16 cellular contexts compared by ENCODE assay signal in genomic region chr12:116659771-116660481, GRCh38.
DNase-seq lines count a peak whose midpoint lies in the region; ATAC-seq and TF ChIP-seq lines count a peak whose summit lies in the region.
"Had no signal": no experiment of that assay in that cellular context is flagged by ENCODE, and none has a peak within 500 bp of the region (broad histone marks: within the 10 kb centered on the region; RNA-seq: fewer than 3 reads in every experiment).

No MANE protein-coding gene starts in this region.

- ATAC-seq in GM21576 (IDR thresholded peaks at IDR 0.05; ENCODE audit: unreplicated experiment) = no peak
- ATAC-seq in HG02970 (IDR thresholded peaks at IDR 0.05; ENCODE audit: low FRiP score, unreplicated experiment) = no peak
- ATAC-seq: mucosa of descending colon had no signal

- no peaks in the 10 kb centered on the region for H3K36me3 ChIP-seq in brain microvascular endothelial cell (replicated peaks)
- H3K36me3 ChIP-seq: tibial nerve had no signal

- in situ Hi-C loops in brain microvascular endothelial cell (cut with HindIII; ENCODE audit: low pct_ligation_motif_present, low sequenced_read_pairs) = no loop called here

- TF ChIP-seq CTCF in brain microvascular endothelial cell (IDR thresholded peaks at IDR 0.05; ENCODE audit: low read depth, low read length, missing control alignments) = no peak

- no peak overlapping the region for H3K4me3 ChIP-seq in brain microvascular endothelial cell (ENCODE audit: low read depth, low read length)
- H3K4me3 ChIP-seq: mucosa of descending colon, tibial nerve had no signal

- H3K27me3 ChIP-seq in brain microvascular endothelial cell (replicated peaks) = no peaks in the 10 kb centered on the region
- H3K27me3 ChIP-seq: tibial nerve had no signal

- H3K27ac ChIP-seq in brain microvascular endothelial cell = no peak overlapping the region

- peak; percentile 42 for DNase-seq in EH (ENCODE audit: low read depth)
- DNase-seq in NCI-H226 = peak; percentile 81
- DNase-seq in brain microvascular endothelial cell = peak; percentile 55
- peak; percentile 19 for DNase-seq in non-pigmented ciliary epithelial cell (ENCODE audit: low read depth)
- DNase-seq in HK-2 (ENCODE audit: unreplicated experiment) = no peak
- no peak for DNase-seq in nucleus accumbens (lab: John Stamatoyannopoulos, UW)
- DNase-seq: activated naive CD4-positive, alpha-beta T cell treated with anti-CD3 and anti-CD28 coated beads, Interleukin-2, amount 50 U/mL, for 16 hours; central memory CD4-positive, alpha-beta T cell; GDM1; mucosa of descending colon; NCI-H1105; NCI-H446; SW 1271 had no signal

Comparison
In these comparisons a context has a peak if more than half of its experiments do, and no peak if none do; other contexts are left out.
1. DNase-seq: peak in EH (single experiment), NCI-H226 (single experiment), brain microvascular endothelial cell (single experiment) and non-pigmented ciliary epithelial cell (single experiment); none in HK-2 (single experiment) and nucleus accumbens (0 of 56).